In the genomic region with DNA sequence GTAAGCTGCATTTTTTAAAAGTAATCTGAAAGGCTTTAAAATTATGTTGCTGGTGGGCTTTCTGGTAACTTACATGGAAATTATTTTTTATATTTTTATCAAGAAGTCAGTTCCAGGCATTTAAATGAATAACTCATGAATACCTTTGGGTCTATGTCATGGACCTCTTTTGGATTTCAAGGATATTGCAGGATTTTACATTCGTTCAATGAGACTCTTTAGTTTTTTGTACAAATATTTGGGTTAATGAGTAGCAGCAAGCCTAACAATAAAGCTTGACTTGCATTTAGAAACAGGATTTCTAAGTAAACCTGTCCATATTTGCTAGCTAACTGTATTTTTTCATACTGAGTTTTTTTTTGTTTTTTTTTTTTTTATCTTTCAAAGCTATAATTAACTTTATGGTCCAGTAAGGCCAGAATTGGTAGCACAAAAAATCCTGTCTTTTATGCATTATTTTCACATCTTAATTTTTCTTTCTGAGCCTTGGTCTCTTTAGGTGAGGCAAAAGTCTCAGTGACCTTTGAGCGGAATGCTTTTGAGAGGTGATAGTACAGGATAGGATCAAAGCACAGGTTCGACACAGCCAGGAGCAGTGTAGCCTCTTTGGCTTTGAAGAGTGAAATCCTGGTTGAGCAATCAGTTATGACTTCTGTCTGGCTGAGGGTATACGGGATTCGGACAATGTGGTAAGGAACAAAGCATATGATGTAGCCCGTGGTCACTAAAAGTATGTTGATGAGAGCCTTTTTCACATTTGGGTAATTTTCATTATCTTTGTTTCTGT, we compare ENCODE assay signal across 1 cellular context.
A peak's percentile ranks its signal among the peaks of the same experiment; 100 is the strongest.
TF ChIP-seq lines count a peak whose summit lies in the region.

No MANE protein-coding gene starts in this region.

TF ChIP-seq in HepG2, 621 proteins besides CTCF, POLR2A, EP300 and RAD21 (continued from another document and continues in another):
- TF ChIP-seq, protein P1, sequence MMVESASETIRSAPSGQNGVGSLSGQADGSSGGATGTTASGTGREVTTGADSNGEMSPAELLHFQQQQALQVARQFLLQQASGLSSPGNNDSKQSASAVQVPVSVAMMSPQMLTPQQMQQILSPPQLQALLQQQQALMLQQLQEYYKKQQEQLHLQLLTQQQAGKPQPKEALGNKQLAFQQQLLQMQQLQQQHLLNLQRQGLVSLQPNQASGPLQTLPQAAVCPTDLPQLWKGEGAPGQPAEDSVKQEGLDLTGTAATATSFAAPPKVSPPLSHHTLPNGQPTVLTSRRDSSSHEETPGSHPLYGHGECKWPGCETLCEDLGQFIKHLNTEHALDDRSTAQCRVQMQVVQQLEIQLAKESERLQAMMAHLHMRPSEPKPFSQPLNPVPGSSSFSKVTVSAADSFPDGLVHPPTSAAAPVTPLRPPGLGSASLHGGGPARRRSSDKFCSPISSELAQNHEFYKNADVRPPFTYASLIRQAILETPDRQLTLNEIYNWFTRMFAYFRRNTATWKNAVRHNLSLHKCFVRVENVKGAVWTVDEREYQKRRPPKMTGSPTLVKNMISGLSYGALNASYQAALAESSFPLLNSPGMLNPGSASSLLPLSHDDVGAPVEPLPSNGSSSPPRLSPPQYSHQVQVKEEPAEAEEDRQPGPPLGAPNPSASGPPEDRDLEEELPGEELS (CRISPR knock-in tag; IDR thresholded peaks at IDR 0.05): peak; percentile 92
- TF ChIP-seq, protein P2, sequence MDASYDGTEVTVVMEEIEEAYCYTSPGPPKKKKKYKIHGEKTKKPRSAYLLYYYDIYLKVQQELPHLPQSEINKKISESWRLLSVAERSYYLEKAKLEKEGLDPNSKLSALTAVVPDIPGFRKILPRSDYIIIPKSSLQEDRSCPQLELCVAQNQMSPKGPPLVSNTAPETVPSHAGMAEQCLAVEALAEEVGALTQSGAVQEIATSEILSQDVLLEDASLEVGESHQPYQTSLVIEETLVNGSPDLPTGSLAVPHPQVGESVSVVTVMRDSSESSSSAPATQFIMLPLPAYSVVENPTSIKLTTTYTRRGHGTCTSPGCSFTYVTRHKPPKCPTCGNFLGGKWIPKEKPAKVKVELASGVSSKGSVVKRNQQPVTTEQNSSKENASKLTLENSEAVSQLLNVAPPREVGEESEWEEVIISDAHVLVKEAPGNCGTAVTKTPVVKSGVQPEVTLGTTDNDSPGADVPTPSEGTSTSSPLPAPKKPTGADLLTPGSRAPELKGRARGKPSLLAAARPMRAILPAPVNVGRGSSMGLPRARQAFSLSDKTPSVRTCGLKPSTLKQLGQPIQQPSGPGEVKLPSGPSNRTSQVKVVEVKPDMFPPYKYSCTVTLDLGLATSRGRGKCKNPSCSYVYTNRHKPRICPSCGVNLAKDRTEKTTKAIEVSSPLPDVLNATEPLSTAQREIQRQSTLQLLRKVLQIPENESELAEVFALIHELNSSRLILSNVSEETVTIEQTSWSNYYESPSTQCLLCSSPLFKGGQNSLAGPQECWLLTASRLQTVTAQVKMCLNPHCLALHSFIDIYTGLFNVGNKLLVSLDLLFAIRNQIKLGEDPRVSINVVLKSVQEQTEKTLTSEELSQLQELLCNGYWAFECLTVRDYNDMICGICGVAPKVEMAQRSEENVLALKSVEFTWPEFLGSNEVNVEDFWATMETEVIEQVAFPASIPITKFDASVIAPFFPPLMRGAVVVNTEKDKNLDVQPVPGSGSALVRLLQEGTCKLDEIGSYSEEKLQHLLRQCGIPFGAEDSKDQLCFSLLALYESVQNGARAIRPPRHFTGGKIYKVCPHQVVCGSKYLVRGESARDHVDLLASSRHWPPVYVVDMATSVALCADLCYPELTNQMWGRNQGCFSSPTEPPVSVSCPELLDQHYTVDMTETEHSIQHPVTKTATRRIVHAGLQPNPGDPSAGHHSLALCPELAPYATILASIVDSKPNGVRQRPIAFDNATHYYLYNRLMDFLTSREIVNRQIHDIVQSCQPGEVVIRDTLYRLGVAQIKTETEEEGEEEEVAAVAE (CRISPR knock-in tag; IDR thresholded peaks at IDR 0.05; ENCODE audit: borderline replicate concordance): no peak
- TF ChIP-seq TCF7L2 (IDR thresholded peaks at IDR 0.05; ENCODE audit: low read depth, low read length) (peak; percentile 95), NPAS2 (CRISPR knock-in tag; IDR thresholded peaks at IDR 0.05; ENCODE audit: borderline replicate concordance) (no peak), JUND (CRISPR knock-in tag; IDR thresholded peaks at IDR 0.05) (peak; percentile 71; the same call in 1 of the 2 replicates), MTA1 (CRISPR knock-in tag; IDR thresholded peaks at IDR 0.05; ENCODE audit: borderline replicate concordance) (no peak), ZSCAN29 (CRISPR knock-in tag; conservative IDR thresholded peaks at IDR 0.05) (peak; percentile 92; the same call in 1 of the 2 replicates), XBP1 (CRISPR knock-in tag; IDR thresholded peaks at IDR 0.05) (no peak), KDM4B (CRISPR knock-in tag; IDR thresholded peaks at IDR 0.05) (peak; percentile 96), ZNF205 (CRISPR knock-in tag; IDR thresholded peaks at IDR 0.05) (peak; percentile 15; the same call in 1 of the 2 replicates), E2F2 (CRISPR knock-in tag; IDR thresholded peaks at IDR 0.05; ENCODE audit: borderline replicate concordance) (no peak), HMG20A (CRISPR knock-in tag; IDR thresholded peaks at IDR 0.05; ENCODE audit: borderline replicate concordance) (peak; percentile 99), ZNF644 (CRISPR knock-in tag; IDR thresholded peaks at IDR 0.05; ENCODE audit: low read depth) (peak; percentile 79), RAD51 (IDR thresholded peaks at IDR 0.05; ENCODE audit: borderline replicate concordance) (no peak), CREM (IDR thresholded peaks at IDR 0.05) (peak; percentile 93), CREM (CRISPR knock-in tag; IDR thresholded peaks at IDR 0.05) (no peak), ZNF484 (CRISPR knock-in tag; IDR thresholded peaks at IDR 0.05; ENCODE audit: borderline replicate concordance, low read depth) (no peak), ZBTB7B (CRISPR knock-in tag; IDR thresholded peaks at IDR 0.05) (0 out of 2 replicates have a peak, but pooled peaks have one; percentile 21), NCOR1 (IDR thresholded peaks at IDR 0.05; ENCODE audit: borderline replicate concordance, low read length) (peak; percentile 99), ZBTB1 (CRISPR knock-in tag; IDR thresholded peaks at IDR 0.05; ENCODE audit: borderline replicate concordance) (no peak), IKZF1 (IDR thresholded peaks at IDR 0.05) (no peak), ZNF672 (CRISPR knock-in tag; IDR thresholded peaks at IDR 0.05) (no peak), CCDC6 (CRISPR knock-in tag; IDR thresholded peaks at IDR 0.05) (0 out of 2 replicates have a peak, but pooled peaks have one; percentile 36), BHLHE40 (IDR thresholded peaks at IDR 0.05; ENCODE audit: low read length) (peak; percentile 70), HOXA3 (CRISPR knock-in tag; IDR thresholded peaks at IDR 0.05) (peak; percentile 84), POGZ (CRISPR knock-in tag; IDR thresholded peaks at IDR 0.05) (peak; percentile 93), HOXA5 (CRISPR knock-in tag; IDR thresholded peaks at IDR 0.05) (peak; percentile 36; the same call in 1 of the 2 replicates), DR1 (CRISPR knock-in tag; IDR thresholded peaks at IDR 0.05) (no peak), ZNF496 (CRISPR knock-in tag; IDR thresholded peaks at IDR 0.05; ENCODE audit: insufficient replicate concordance) (no peak), PPARG (CRISPR knock-in tag; conservative IDR thresholded peaks at IDR 0.05) (peak; percentile 89), ESRRA (CRISPR knock-in tag; IDR thresholded peaks at IDR 0.05; ENCODE audit: low read depth) (peak; percentile 66; the same call in 1 of the 2 replicates), MED8 (CRISPR knock-in tag; IDR thresholded peaks at IDR 0.05; ENCODE audit: insufficient replicate concordance) (no peak), ZNF768 (CRISPR knock-in tag; IDR thresholded peaks at IDR 0.05) (no peak), NR2F2 (IDR thresholded peaks at IDR 0.05; ENCODE audit: borderline replicate concordance, low read depth) (peak; percentile 91), CHD2 (IDR thresholded peaks at IDR 0.05; ENCODE audit: low read depth, low read length) (no peak), ZNF335 (CRISPR knock-in tag; IDR thresholded peaks at IDR 0.05) (0 out of 2 replicates have a peak, but pooled peaks have one; percentile 66)
- TF ChIP-seq, protein P3, sequence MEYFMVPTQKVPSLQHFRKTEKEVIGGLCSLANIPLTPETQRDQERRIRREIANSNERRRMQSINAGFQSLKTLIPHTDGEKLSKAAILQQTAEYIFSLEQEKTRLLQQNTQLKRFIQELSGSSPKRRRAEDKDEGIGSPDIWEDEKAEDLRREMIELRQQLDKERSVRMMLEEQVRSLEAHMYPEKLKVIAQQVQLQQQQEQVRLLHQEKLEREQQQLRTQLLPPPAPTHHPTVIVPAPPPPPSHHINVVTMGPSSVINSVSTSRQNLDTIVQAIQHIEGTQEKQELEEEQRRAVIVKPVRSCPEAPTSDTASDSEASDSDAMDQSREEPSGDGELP (IDR thresholded peaks at IDR 0.05; ENCODE audit: borderline replicate concordance, low read depth): peak; percentile 57; the same call in 1 of the 2 replicates
- TF ChIP-seq, protein P4, sequence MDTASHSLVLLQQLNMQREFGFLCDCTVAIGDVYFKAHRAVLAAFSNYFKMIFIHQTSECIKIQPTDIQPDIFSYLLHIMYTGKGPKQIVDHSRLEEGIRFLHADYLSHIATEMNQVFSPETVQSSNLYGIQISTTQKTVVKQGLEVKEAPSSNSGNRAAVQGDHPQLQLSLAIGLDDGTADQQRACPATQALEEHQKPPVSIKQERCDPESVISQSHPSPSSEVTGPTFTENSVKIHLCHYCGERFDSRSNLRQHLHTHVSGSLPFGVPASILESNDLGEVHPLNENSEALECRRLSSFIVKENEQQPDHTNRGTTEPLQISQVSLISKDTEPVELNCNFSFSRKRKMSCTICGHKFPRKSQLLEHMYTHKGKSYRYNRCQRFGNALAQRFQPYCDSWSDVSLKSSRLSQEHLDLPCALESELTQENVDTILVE (CRISPR knock-in tag; IDR thresholded peaks at IDR 0.05): peak; percentile 56; the same call in 1 of the 2 replicates
- TF ChIP-seq, protein P5, sequence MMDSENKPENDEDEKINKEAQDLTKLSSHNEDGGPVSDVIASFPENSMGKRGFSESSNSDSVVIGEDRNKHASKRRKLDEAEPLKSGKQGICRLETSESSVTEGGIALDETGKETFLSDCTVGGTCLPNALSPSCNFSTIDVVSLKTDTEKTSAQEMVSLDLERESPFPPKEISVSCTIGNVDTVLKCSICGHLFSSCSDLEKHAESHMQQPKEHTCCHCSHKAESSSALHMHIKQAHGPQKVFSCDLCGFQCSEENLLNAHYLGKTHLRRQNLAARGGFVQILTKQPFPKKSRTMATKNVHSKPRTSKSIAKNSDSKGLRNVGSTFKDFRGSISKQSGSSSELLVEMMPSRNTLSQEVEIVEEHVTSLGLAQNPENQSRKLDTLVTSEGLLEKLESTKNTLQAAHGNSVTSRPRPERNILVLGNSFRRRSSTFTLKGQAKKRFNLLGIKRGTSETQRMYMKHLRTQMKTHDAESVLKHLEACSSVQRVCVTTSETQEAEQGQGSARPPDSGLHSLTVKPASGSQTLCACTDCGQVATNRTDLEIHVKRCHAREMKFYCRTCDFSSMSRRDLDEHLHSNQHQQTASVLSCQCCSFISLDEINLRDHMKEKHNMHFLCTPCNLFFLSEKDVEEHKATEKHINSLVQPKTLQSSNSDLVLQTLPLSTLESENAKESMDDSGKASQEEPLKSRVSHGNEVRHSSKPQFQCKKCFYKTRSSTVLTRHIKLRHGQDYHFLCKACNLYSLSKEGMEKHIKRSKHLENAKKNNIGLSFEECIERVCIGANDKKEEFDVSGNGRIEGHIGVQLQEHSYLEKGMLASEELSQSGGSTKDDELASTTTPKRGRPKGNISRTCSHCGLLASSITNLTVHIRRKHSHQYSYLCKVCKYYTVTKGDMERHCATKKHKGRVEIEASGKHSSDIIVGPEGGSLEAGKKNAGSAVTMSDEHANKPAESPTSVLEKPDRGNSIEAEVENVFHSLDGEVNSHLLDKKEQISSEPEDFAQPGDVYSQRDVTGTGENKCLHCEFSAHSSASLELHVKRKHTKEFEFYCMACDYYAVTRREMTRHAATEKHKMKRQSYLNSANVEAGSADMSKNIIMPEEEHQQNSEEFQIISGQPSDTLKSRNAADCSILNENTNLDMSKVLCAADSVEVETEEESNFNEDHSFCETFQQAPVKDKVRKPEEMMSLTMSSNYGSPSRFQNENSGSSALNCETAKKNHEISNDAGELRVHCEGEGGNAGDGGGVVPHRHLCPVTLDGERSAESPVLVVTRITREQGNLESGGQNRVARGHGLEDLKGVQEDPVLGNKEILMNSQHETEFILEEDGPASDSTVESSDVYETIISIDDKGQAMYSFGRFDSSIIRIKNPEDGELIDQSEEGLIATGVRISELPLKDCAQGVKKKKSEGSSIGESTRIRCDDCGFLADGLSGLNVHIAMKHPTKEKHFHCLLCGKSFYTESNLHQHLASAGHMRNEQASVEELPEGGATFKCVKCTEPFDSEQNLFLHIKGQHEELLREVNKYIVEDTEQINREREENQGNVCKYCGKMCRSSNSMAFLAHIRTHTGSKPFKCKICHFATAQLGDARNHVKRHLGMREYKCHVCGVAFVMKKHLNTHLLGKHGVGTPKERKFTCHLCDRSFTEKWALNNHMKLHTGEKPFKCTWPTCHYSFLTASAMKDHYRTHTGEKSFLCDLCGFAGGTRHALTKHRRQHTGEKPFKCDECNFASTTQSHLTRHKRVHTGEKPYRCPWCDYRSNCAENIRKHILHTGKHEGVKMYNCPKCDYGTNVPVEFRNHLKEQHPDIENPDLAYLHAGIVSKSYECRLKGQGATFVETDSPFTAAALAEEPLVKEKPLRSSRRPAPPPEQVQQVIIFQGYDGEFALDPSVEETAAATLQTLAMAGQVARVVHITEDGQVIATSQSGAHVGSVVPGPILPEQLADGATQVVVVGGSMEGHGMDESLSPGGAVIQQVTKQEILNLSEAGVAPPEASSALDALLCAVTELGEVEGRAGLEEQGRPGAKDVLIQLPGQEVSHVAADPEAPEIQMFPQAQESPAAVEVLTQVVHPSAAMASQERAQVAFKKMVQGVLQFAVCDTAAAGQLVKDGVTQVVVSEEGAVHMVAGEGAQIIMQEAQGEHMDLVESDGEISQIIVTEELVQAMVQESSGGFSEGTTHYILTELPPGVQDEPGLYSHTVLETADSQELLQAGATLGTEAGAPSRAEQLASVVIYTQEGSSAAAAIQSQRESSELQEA (CRISPR knock-in tag; IDR thresholded peaks at IDR 0.05; ENCODE audit: not compliant biosample characterization): no peak
- TF ChIP-seq, protein P6, sequence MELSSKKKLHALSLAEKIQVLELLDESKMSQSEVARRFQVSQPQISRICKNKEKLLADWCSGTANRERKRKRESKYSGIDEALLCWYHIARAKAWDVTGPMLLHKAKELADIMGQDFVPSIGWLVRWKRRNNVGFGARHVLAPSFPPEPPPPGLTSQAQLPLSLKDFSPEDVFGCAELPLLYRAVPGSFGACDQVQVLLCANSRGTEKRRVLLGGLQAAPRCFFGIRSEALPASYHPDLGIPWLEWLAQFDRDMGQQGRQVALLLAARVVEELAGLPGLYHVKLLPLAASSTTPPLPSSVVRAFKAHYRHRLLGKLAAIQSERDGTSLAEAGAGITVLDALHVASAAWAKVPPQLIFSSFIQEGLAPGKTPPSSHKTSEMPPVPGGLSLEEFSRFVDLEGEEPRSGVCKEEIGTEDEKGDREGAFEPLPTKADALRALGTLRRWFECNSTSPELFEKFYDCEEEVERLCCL (CRISPR knock-in tag; IDR thresholded peaks at IDR 0.05; ENCODE audit: borderline replicate concordance): no peak
